ENCODE assay signal across 2 cellular contexts in the genomic region with DNA sequence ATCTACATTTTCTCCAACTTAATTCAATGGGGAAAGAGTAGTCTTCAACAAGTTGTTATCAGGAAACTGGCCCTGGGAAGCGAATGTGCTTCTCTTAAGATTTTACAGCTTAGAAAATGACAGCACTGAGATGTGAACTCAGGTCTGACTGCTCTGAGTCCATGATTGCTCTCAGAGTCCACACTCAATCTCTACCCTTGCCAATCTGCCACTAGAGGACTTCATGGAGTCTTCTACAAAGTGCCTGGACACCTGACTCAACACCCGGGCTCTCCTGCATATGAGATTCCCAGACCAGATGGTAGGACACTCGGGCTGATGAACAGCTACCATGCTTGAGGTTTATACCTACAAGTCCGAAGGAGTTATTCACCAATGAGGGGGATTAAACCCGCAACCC.
A peak's percentile ranks its signal among the peaks of the same experiment; 100 is the strongest.
TF ChIP-seq lines count a peak whose summit lies in the region.

No MANE protein-coding gene starts in this region.

TF ChIP-seq in HepG2, 621 proteins besides CTCF, POLR2A, EP300 and RAD21 (continued from another document):
- no peak for TF ChIP-seq NAIF1 (CRISPR knock-in tag; IDR thresholded peaks at IDR 0.05; ENCODE audit: borderline replicate concordance)
- TF ChIP-seq ZNF30 (CRISPR knock-in tag; IDR thresholded peaks at IDR 0.05): no peak
- no peak for TF ChIP-seq PCBP2 (optimal IDR thresholded peaks at IDR 0.05; ENCODE audit: low read depth, low read length, poor library complexity, severe bottlenecking)
- TF ChIP-seq ZUFSP (CRISPR knock-in tag; IDR thresholded peaks at IDR 0.05; ENCODE audit: borderline replicate concordance): no peak
- no peak for TF ChIP-seq SPEN (CRISPR knock-in tag; IDR thresholded peaks at IDR 0.05; ENCODE audit: low read depth)
- TF ChIP-seq DR1 (CRISPR knock-in tag; IDR thresholded peaks at IDR 0.05): no peak

TF ChIP-seq in K562, 482 proteins besides CTCF, POLR2A, EP300 and RAD21 (continued from another document):
- TF ChIP-seq, protein P1, sequence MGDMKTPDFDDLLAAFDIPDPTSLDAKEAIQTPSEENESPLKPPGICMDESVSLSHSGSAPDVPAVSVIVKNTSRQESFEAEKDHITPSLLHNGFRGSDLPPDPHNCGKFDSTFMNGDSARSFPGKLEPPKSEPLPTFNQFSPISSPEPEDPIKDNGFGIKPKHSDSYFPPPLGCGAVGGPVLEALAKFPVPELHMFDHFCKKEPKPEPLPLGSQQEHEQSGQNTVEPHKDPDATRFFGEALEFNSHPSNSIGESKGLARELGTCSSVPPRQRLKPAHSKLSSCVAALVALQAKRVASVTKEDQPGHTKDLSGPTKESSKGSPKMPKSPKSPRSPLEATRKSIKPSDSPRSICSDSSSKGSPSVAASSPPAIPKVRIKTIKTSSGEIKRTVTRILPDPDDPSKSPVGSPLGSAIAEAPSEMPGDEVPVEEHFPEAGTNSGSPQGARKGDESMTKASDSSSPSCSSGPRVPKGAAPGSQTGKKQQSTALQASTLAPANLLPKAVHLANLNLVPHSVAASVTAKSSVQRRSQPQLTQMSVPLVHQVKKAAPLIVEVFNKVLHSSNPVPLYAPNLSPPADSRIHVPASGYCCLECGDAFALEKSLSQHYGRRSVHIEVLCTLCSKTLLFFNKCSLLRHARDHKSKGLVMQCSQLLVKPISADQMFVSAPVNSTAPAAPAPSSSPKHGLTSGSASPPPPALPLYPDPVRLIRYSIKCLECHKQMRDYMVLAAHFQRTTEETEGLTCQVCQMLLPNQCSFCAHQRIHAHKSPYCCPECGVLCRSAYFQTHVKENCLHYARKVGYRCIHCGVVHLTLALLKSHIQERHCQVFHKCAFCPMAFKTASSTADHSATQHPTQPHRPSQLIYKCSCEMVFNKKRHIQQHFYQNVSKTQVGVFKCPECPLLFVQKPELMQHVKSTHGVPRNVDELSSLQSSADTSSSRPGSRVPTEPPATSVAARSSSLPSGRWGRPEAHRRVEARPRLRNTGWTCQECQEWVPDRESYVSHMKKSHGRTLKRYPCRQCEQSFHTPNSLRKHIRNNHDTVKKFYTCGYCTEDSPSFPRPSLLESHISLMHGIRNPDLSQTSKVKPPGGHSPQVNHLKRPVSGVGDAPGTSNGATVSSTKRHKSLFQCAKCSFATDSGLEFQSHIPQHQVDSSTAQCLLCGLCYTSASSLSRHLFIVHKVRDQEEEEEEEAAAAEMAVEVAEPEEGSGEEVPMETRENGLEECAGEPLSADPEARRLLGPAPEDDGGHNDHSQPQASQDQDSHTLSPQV (IDR thresholded peaks at IDR 0.05): peak; percentile 47
- TF ChIP-seq NCOA2 (IDR thresholded peaks at IDR 0.05; ENCODE audit: partially characterized antibody in 2 of 2) (no peak), ARNT (IDR thresholded peaks at IDR 0.05) (no peak), MTA3 (IDR thresholded peaks at IDR 0.05; ENCODE audit: borderline replicate concordance) (no peak), DMBX1 (CRISPR knock-in tag; IDR thresholded peaks at IDR 0.05; ENCODE audit: borderline replicate concordance) (peak; percentile 61; the same call in 1 of the 2 replicates), ZNF277 (CRISPR knock-in tag; IDR thresholded peaks at IDR 0.05; ENCODE audit: borderline replicate concordance) (no peak)
- TF ChIP-seq, protein P2, sequence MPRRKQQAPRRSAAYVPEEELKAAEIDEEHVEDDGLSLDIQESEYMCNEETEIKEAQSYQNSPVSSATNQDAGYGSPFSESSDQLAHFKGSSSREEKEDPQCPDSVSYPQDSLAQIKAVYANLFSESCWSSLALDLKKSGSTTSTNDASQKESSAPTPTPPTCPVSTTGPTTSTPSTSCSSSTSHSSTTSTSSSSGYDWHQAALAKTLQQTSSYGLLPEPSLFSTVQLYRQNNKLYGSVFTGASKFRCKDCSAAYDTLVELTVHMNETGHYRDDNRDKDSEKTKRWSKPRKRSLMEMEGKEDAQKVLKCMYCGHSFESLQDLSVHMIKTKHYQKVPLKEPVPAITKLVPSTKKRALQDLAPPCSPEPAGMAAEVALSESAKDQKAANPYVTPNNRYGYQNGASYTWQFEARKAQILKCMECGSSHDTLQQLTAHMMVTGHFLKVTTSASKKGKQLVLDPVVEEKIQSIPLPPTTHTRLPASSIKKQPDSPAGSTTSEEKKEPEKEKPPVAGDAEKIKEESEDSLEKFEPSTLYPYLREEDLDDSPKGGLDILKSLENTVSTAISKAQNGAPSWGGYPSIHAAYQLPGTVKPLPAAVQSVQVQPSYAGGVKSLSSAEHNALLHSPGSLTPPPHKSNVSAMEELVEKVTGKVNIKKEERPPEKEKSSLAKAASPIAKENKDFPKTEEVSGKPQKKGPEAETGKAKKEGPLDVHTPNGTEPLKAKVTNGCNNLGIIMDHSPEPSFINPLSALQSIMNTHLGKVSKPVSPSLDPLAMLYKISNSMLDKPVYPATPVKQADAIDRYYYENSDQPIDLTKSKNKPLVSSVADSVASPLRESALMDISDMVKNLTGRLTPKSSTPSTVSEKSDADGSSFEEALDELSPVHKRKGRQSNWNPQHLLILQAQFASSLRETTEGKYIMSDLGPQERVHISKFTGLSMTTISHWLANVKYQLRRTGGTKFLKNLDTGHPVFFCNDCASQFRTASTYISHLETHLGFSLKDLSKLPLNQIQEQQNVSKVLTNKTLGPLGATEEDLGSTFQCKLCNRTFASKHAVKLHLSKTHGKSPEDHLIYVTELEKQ (CRISPR knock-in tag; IDR thresholded peaks at IDR 0.05): no peak
